20 cellular contexts compared by ENCODE assay signal in genomic region chr18:76422121-76422520, GRCh38.
"Had no signal": no experiment of that assay in that cellular context is flagged by ENCODE, and none has a peak within 500 bp of the region (broad histone marks: within the 10 kb centered on the region; RNA-seq: fewer than 3 reads in every experiment).

No MANE protein-coding gene starts in this region.

- H3K9me3 Mint-ChIP-seq: activated naive CD4-positive, alpha-beta T cell treated with anti-CD3 and anti-CD28 coated beads, Interleukin-2, amount 50 U/mL, for 72 hours; activated T-cell treated with anti-CD3 and anti-CD28 coated beads, Interleukin-2, amount 50 U/mL, for 72 hours; naive thymus-derived CD4-positive, alpha-beta T cell; stimulated activated naive CD8-positive, alpha-beta T cell treated with anti-CD3 and anti-CD28 coated beads, Interleukin-15, Interleukin-2, amounts not matched to agents 100 ng/mL and 50 ng/mL, for 24 hours; T-helper 2 cell treated with Interferon-gamma antibody and Interleukin-4, amounts not matched to agents 5 μg/mL and 100 μg/mL, for 36 hours had no signal

- H3K27ac Mint-ChIP-seq: activated naive CD4-positive, alpha-beta T cell treated with anti-CD3 and anti-CD28 coated beads, Interleukin-2, amount 50 U/mL, for 72 hours; activated T-cell treated with anti-CD3 and anti-CD28 coated beads, Interleukin-2, amount 50 U/mL, for 72 hours; stimulated activated naive CD8-positive, alpha-beta T cell treated with anti-CD3 and anti-CD28 coated beads, Interleukin-15, Interleukin-2, amounts not matched to agents 100 ng/mL and 50 ng/mL, for 24 hours; T-helper 2 cell treated with Interferon-gamma antibody and Interleukin-4, amounts not matched to agents 5 μg/mL and 100 μg/mL, for 36 hours had no signal

- ATAC-seq: activated naive CD4-positive, alpha-beta T cell treated with anti-CD3 and anti-CD28 coated beads, Interleukin-2, amount 50 U/mL, for 72 hours; activated T-cell treated with anti-CD3 and anti-CD28 coated beads, Interleukin-2, amount 50 U/mL, for 72 hours; heart left ventricle; left lobe of liver; naive thymus-derived CD4-positive, alpha-beta T cell; right lobe of liver had no signal

- H3K4me3 ChIP-seq: breast epithelium, heart left ventricle, right lobe of liver, thoracic aorta had no signal

- H3K36me3 ChIP-seq: breast epithelium, heart left ventricle, right lobe of liver, thoracic aorta had no signal

- DNase-seq: activated CD4-positive, alpha-beta T cell treated with anti-CD3 and anti-CD28 coated beads for 4 hours; activated CD4-positive, alpha-beta T cell treated with anti-CD3 and anti-CD28 coated beads, Interleukin-2, amount 50 U/mL, for 4 hours; activated naive CD4-positive, alpha-beta T cell; activated T-cell treated with anti-CD3 and anti-CD28 coated beads for 4 hours; activated T-cell treated with anti-CD3 and anti-CD28 coated beads, Interleukin-2, amount 50 U/mL, for 72 hours; central memory CD4-positive, alpha-beta T cell; heart left ventricle; kidney glomerular epithelial cell; mammary epithelial cell; midbrain; naive thymus-derived CD4-positive, alpha-beta T cell; right lobe of liver; stimulated activated CD4-positive, alpha-beta T cell treated with anti-CD3 and anti-CD28 coated beads, Interleukin-2, amount 100 ng/mL, for 48 hours; T-helper 1 cell had no signal

- H3K36me3 Mint-ChIP-seq: activated naive CD4-positive, alpha-beta T cell treated with anti-CD3 and anti-CD28 coated beads, Interleukin-2, amount 50 U/mL, for 72 hours had no signal

- H3K27me3 Mint-ChIP-seq: stimulated activated naive CD8-positive, alpha-beta T cell treated with anti-CD3 and anti-CD28 coated beads, Interleukin-15, Interleukin-2, amounts not matched to agents 100 ng/mL and 50 ng/mL, for 24 hours had no signal

- H3K27me3 ChIP-seq: breast epithelium, heart left ventricle, right lobe of liver had no signal

- H3K27ac ChIP-seq: heart left ventricle, right lobe of liver, thoracic aorta had no signal

- H3K9me3 ChIP-seq: breast epithelium, heart left ventricle, right lobe of liver, thoracic aorta had no signal

- H3K4me3 Mint-ChIP-seq: activated T-cell treated with anti-CD3 and anti-CD28 coated beads, Interleukin-2, amount 50 U/mL, for 72 hours; naive thymus-derived CD4-positive, alpha-beta T cell; stimulated activated naive CD8-positive, alpha-beta T cell treated with anti-CD3 and anti-CD28 coated beads, Interleukin-15, Interleukin-2, amounts not matched to agents 100 ng/mL and 50 ng/mL, for 24 hours; T-helper 2 cell treated with Interferon-gamma antibody and Interleukin-4, amounts not matched to agents 5 μg/mL and 100 μg/mL, for 36 hours had no signal
